1 cellular context compared by ENCODE assay signal in genomic region chr5:135229679-135230132, GRCh38.
TF ChIP-seq lines count a peak whose summit lies in the region.

No MANE protein-coding gene starts in this region.

TF ChIP-seq in HepG2, 621 proteins besides CTCF, POLR2A, EP300 and RAD21 (continued from another document and continues in another):
- TF ChIP-seq, protein P1, sequence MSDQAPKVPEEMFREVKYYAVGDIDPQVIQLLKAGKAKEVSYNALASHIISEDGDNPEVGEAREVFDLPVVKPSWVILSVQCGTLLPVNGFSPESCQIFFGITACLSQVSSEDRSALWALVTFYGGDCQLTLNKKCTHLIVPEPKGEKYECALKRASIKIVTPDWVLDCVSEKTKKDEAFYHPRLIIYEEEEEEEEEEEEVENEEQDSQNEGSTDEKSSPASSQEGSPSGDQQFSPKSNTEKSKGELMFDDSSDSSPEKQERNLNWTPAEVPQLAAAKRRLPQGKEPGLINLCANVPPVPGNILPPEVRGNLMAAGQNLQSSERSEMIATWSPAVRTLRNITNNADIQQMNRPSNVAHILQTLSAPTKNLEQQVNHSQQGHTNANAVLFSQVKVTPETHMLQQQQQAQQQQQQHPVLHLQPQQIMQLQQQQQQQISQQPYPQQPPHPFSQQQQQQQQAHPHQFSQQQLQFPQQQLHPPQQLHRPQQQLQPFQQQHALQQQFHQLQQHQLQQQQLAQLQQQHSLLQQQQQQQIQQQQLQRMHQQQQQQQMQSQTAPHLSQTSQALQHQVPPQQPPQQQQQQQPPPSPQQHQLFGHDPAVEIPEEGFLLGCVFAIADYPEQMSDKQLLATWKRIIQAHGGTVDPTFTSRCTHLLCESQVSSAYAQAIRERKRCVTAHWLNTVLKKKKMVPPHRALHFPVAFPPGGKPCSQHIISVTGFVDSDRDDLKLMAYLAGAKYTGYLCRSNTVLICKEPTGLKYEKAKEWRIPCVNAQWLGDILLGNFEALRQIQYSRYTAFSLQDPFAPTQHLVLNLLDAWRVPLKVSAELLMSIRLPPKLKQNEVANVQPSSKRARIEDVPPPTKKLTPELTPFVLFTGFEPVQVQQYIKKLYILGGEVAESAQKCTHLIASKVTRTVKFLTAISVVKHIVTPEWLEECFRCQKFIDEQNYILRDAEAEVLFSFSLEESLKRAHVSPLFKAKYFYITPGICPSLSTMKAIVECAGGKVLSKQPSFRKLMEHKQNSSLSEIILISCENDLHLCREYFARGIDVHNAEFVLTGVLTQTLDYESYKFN (CRISPR knock-in tag; conservative IDR thresholded peaks at IDR 0.05) = peak; percentile 82
- TF ChIP-seq ETV5 (CRISPR knock-in tag; IDR thresholded peaks at IDR 0.05; ENCODE audit: borderline replicate concordance) (peak; percentile 64), ZBTB7A (CRISPR knock-in tag; IDR thresholded peaks at IDR 0.05) (0 out of 2 replicates have a peak, but pooled peaks have one; percentile 8), RXRA (CRISPR knock-in tag; IDR thresholded peaks at IDR 0.05) (peak; percentile 70), HDAC1 (CRISPR knock-in tag; IDR thresholded peaks at IDR 0.05) (peak; percentile 72), MED1 (CRISPR knock-in tag; IDR thresholded peaks at IDR 0.05) (peak; percentile 67), TBX2 (CRISPR knock-in tag; IDR thresholded peaks at IDR 0.05; ENCODE audit: borderline replicate concordance) (0 out of 2 replicates have a peak, but pooled peaks have one; percentile 18), FOXK1 (CRISPR knock-in tag; IDR thresholded peaks at IDR 0.05; ENCODE audit: borderline replicate concordance, low read depth) (peak; percentile 54; the same call in 1 of the 2 replicates), ZNF644 (CRISPR knock-in tag; IDR thresholded peaks at IDR 0.05; ENCODE audit: low read depth) (peak; percentile 71; the same call in 1 of the 2 replicates), PRDM4 (CRISPR knock-in tag; IDR thresholded peaks at IDR 0.05; ENCODE audit: borderline replicate concordance) (no peak), ZFP41 (CRISPR knock-in tag; IDR thresholded peaks at IDR 0.05; ENCODE audit: borderline replicate concordance) (no peak), CBX1 (IDR thresholded peaks at IDR 0.05; ENCODE audit: low read depth) (peak; percentile 82), ZNF160 (CRISPR knock-in tag; IDR thresholded peaks at IDR 0.05) (no peak), SP1 (IDR thresholded peaks at IDR 0.05) (no peak), SP1 (CRISPR knock-in tag; IDR thresholded peaks at IDR 0.05) (no peak), ZMYM3 (CRISPR knock-in tag; IDR thresholded peaks at IDR 0.05) (peak; percentile 83), HMG20A (CRISPR knock-in tag; IDR thresholded peaks at IDR 0.05; ENCODE audit: borderline replicate concordance) (0 out of 2 replicates have a peak, but pooled peaks have one; percentile 48), ZNF292 (CRISPR knock-in tag; IDR thresholded peaks at IDR 0.05; ENCODE audit: borderline replicate concordance, low read depth) (peak; percentile 45; the same call in 1 of the 2 replicates), SOX5 (CRISPR knock-in tag; IDR thresholded peaks at IDR 0.05; ENCODE audit: borderline replicate concordance) (peak; percentile 50; the same call in 1 of the 2 replicates), ZBTB4 (CRISPR knock-in tag; IDR thresholded peaks at IDR 0.05; ENCODE audit: borderline replicate concordance) (no peak), HNF4A (CRISPR knock-in tag; IDR thresholded peaks at IDR 0.05) (peak; percentile 95), ETS1 (CRISPR knock-in tag; IDR thresholded peaks at IDR 0.05) (no peak), GATAD2A (CRISPR knock-in tag; IDR thresholded peaks at IDR 0.05) (peak; percentile 73), GABPA (IDR thresholded peaks at IDR 0.05; ENCODE audit: low read depth, low read length) (no peak), GABPA (CRISPR knock-in tag; IDR thresholded peaks at IDR 0.05; ENCODE audit: low read depth) (0 out of 2 replicates have a peak, but pooled peaks have one; percentile 38), ZBTB7B (CRISPR knock-in tag; IDR thresholded peaks at IDR 0.05) (peak; percentile 25; the same call in 1 of the 2 replicates), ZHX2 (IDR thresholded peaks at IDR 0.05; ENCODE audit: low read depth) (no peak), ZHX2 (CRISPR knock-in tag; IDR thresholded peaks at IDR 0.05; ENCODE audit: borderline replicate concordance) (no peak), NFYB (CRISPR knock-in tag; IDR thresholded peaks at IDR 0.05) (no peak), ZBTB33 (CRISPR knock-in tag; IDR thresholded peaks at IDR 0.05) (peak; percentile 16; the same call in 1 of the 2 replicates), ZFX (CRISPR knock-in tag; IDR thresholded peaks at IDR 0.05; ENCODE audit: low read depth) (peak; percentile 81), ZNF44 (CRISPR knock-in tag; IDR thresholded peaks at IDR 0.05) (no peak), PHF21A (CRISPR knock-in tag; IDR thresholded peaks at IDR 0.05) (peak; percentile 58; the same call in 1 of the 2 replicates), ZUFSP (CRISPR knock-in tag; IDR thresholded peaks at IDR 0.05; ENCODE audit: borderline replicate concordance) (no peak), PBX2 (CRISPR knock-in tag; IDR thresholded peaks at IDR 0.05) (peak; percentile 42; the same call in 1 of the 2 replicates), RFX5 (IDR thresholded peaks at IDR 0.05; ENCODE audit: low read depth, low read length) (no peak)
